In genomic region chr22:34850010-34850409, GRCh38 we compare ENCODE assay signal across 16 cellular contexts.
"Had no signal": no experiment of that assay in that cellular context is flagged by ENCODE, and none has a peak within 500 bp of the region (broad histone marks: within the 10 kb centered on the region; RNA-seq: fewer than 3 reads in every experiment).

No MANE protein-coding gene starts in this region.

- DNase-seq: activated CD4-positive, alpha-beta T cell treated with anti-CD3 and anti-CD28 coated beads, Interleukin-2, amount 10 ng/mL, durations not matched to agents 24 days and 14 days; activated CD4-positive, CD25-positive, alpha-beta regulatory T cell; activated CD8-positive, alpha-beta memory T cell treated with anti-CD3 and anti-CD28 coated beads, Interleukin-2, amount 50 U/mL, for 4 hours; activated CD8-positive, alpha-beta T cell treated with anti-CD3 and anti-CD28 coated beads, Interleukin-2, amount 10 ng/mL, durations not matched to agents 7 days and 5 days; activated gamma-delta T cell; activated T-cell treated with anti-CD3 and anti-CD28 coated beads, Interleukin-2, amount 50 U/mL, for 72 hours; central memory CD4-positive, alpha-beta T cell; hippocampal formation; kidney; left ventricle myocardium superior; nephron progenitor cell; right cardiac atrium; stimulated activated CD4-positive, alpha-beta T cell treated with anti-CD3 and anti-CD28 coated beads, Interleukin-1b, Interleukin-23, amount 100 ng/mL, for 48 hours had no signal

- ATAC-seq: activated CD8-positive, alpha-beta T cell treated with anti-CD3 and anti-CD28 coated beads, Interleukin-2, amount 10 ng/mL, durations not matched to agents 7 days and 5 days; activated naive CD4-positive, alpha-beta T cell treated with anti-CD3 and anti-CD28 coated beads, Interleukin-2, amount 50 U/mL, for 72 hours; activated T-cell treated with anti-CD3 and anti-CD28 coated beads, Interleukin-2, amount 50 U/mL, for 72 hours; esophagus mucosa; left ventricle myocardium superior; right cardiac atrium had no signal

- FAIRE-seq: kidney had no signal

- H3K27ac ChIP-seq: coronary artery had no signal

- H3K4me3 ChIP-seq: coronary artery had no signal
